Comparison of ENCODE assay signal across 8 cellular contexts in the genomic region with DNA sequence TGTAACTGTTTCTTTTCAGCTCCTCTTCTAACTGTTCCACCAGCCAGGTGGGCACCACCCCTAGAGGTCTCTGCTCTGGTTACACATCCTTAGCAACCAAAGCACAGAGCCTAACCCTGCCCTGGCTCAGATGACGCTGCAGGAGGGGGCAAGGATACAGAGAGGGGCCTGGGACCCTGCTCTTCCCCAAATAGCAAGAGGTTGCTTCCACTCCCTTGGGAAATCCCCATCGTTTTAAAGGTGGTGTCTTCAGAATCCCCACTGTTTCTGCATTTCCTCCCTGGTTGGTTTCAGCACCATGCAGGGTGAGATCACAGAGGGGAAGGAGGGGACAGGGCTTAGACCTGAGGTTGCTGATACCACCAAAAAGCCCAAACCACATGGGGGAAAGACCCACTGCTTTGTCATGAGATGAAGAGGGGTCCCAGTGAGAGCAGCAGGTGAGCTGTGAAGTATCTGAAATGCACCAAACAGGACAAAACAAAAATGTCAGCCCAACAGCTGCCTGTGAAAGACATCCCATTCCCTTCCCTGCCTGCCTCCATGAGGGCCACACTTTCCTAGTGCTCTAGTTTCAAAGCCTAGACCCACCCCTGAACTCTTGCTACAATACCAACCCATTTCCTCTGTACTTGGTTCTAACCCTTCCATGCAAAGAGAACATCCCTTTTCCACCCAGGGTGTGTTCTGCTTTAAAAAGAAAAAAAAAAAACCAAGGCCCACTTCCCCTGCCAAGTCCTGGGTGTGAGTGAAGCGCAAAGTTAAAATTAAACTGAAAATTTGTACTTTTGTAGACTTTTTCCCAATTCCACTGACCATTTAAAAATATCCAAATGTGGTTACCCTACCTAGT. TPM values are rescaled to one million over a fixed set of nuclear protein-coding genes. Genes with fewer than 3 reads are reported as not detected.
DNase-seq lines count a peak whose midpoint lies in the region; ATAC-seq and TF ChIP-seq lines count a peak whose summit lies in the region.

No MANE protein-coding gene starts in this region.

- H3K27me3 Mint-ChIP-seq in T-helper 17 cell: no peaks in the 10 kb centered on the region

- H3K36me3 ChIP-seq in HAP-1 (replicated peaks): peaks cover 72% of the 10 kb centered on the region

- ATAC-seq in GM18517 (IDR thresholded peaks at IDR 0.05; ENCODE audit: unreplicated experiment) (peak; percentile 54), HG02870 (IDR thresholded peaks at IDR 0.05; ENCODE audit: unreplicated experiment) (peak; percentile 62), T-helper 17 cell (peak; percentile 90)

- no peaks in the 10 kb centered on the region for H3K36me3 Mint-ChIP-seq in T-helper 17 cell (ENCODE audit: low read depth)

- H3K9me3 ChIP-seq in T-helper 17 cell (ENCODE audit: control insufficient read depth, low read length, poor library complexity, severe bottlenecking): no peaks in the 10 kb centered on the region
- no peaks in the 10 kb centered on the region for H3K9me3 ChIP-seq in HAP-1

- H3K4me3 Mint-ChIP-seq in T-helper 17 cell: peak overlapping the region; percentile 77

- POLR2A ChIA-PET in HEK293T (lab: Yijun Ruan, JAX): interaction anchor here (0.6 kb wide), 1 partner anchor 18 kb away, joined by 3 read pairs; no protein-coding TSS in a partner anchor

- in situ Hi-C loops in HAP-1 (cut with MboI; ENCODE audit: low sequenced_read_pairs): no loop called here

- H3K4me1 Mint-ChIP-seq in T-helper 17 cell: peaks cover 55% of the 10 kb centered on the region

- H3K27ac Mint-ChIP-seq in T-helper 17 cell: peak overlapping the region; percentile 99

- H3K27me3 ChIP-seq in HAP-1 (ENCODE audit: low read depth): no peaks in the 10 kb centered on the region

- CTCF ChIA-PET in HEK293T (lab: Yijun Ruan, JAX): no interaction called here

- DNase-seq in T-helper 17 cell (peak in 2 of 3 donors; percentile 20 to 22), HAP-1 (ENCODE audit: low spot score in 2 of 2) (no peak), NCI-H2107 treated with DMSO at 0.1 percent for 48 hours (lab: John Stamatoyannopoulos, UW; ENCODE audit: unreplicated experiment) (no peak), HEK293T (ENCODE audit: extremely low spot score) (no peak)
- DNase-seq in central memory CD4-positive, alpha-beta T cell: peak; percentile 57
- peak; percentile 50 to 59 for DNase-seq in stimulated activated CD8-positive, alpha-beta memory T cell treated with anti-CD3 and anti-CD28 coated beads, Interleukin-7, amount 100 ng/mL, for 48 hours (ENCODE audit: extremely low read depth in 1 of 2, low read depth in 1 of 2)

- H3K4me1 ChIP-seq in HAP-1: peaks cover 22% of the 10 kb centered on the region

- H3K4me3 ChIP-seq in HAP-1: no peak overlapping the region

TF ChIP-seq in HEK293T, 16 proteins besides CTCF, POLR2A, EP300 and RAD21:
- TF ChIP-seq SP1 (IDR thresholded peaks at IDR 0.05): no peak
- TF ChIP-seq NFRKB (IDR thresholded peaks at IDR 0.05): no peak
TF ChIP-seq in HEK293T: peak in this region for 0.

RNA-seq across cellular contexts. Expression of a gene that starts 29.0 kb away (rescaled TPM):
- total RNA-seq in T-helper 17 cell: 10 to 100 TPM; 78.7 to 83.3 TPM

Comparison
In these comparisons a context has a peak if more than half of its experiments do, and no peak if none do; other contexts are left out.
1. DNase-seq: peak in T-helper 17 cell (2 of 3), central memory CD4-positive, alpha-beta T cell (single experiment) and stimulated activated CD8-positive, alpha-beta memory T cell treated with anti-CD3 and anti-CD28 coated beads, Interleukin-7, amount 100 ng/mL, for 48 hours (2 of 2); none in HAP-1 (0 of 2), NCI-H2107 treated with DMSO at 0.1 percent for 48 hours (single experiment) and HEK293T (single experiment).
2. Peak in every context shown above with its lines, with median percentiles within 50 percentile points of each other: ATAC-seq.